Comparison of ENCODE assay signal across 9 cellular contexts in genomic region chr9:126401107-126401506, GRCh38.
"Had no signal": no experiment of that assay in that cellular context is flagged by ENCODE, and none has a peak within 500 bp of the region (broad histone marks: within the 10 kb centered on the region; RNA-seq: fewer than 3 reads in every experiment).

No MANE protein-coding gene starts in this region.

- H3K4me3 ChIP-seq: tibial artery had no signal

- H3K36me3 Mint-ChIP-seq: stimulated activated memory B cell treated with anti-CD40 and anti-IgM and Interleukin-4, amounts not matched to agents 10 μg/mL and 1 μg/mL and 100 μg/mL, for 72 hours had no signal

- H3K9me3 ChIP-seq: tibial artery had no signal

- H3K27me3 ChIP-seq: tibial artery had no signal

- H3K27ac ChIP-seq: tibial artery had no signal

- H3K4me3 Mint-ChIP-seq: activated B cell treated with CpG ODN at 0.5 μM for 24 hours; nephron; stimulated activated memory B cell treated with anti-CD40 and anti-IgM and Interleukin-4, amounts not matched to agents 10 μg/mL and 1 μg/mL and 100 μg/mL, for 72 hours had no signal

- H3K9me3 Mint-ChIP-seq: activated B cell treated with CpG ODN at 0.5 μM for 24 hours; nephron; stimulated activated memory B cell treated with anti-CD40 and anti-IgM and Interleukin-4, amounts not matched to agents 10 μg/mL and 1 μg/mL and 100 μg/mL, for 72 hours had no signal

- ATAC-seq: stimulated activated memory B cell treated with anti-CD40 and anti-IgM and Interleukin-4, amounts not matched to agents 10 μg/mL and 1 μg/mL and 100 μg/mL, for 72 hours had no signal

- H3K27ac Mint-ChIP-seq: activated B cell treated with CpG ODN at 0.5 μM for 24 hours; nephron; stimulated activated memory B cell treated with anti-CD40 and anti-IgM and Interleukin-4, amounts not matched to agents 10 μg/mL and 1 μg/mL and 100 μg/mL, for 72 hours had no signal

- DNase-seq: activated B cell treated with CpG ODN at 0.5 μM for 24 hours; activated CD4-positive, alpha-beta T cell treated with anti-CD3 and anti-CD28 coated beads, Interleukin-2, amount 50 U/mL, for 1 hour; activated naive CD4-positive, alpha-beta T cell treated with anti-CD3 and anti-CD28 coated beads, Interleukin-2, amount 50 U/mL, for 16 hours; activated T-cell treated with anti-CD3 and anti-CD28 coated beads, Interleukin-2, amount 50 U/mL, for 1 hour; hippocampal formation; mesendoderm had no signal
